29 cellular contexts compared by ENCODE assay signal in genomic region chr7:1364068-1364905, GRCh38.
"Had no signal": no experiment of that assay in that cellular context is flagged by ENCODE, and none has a peak within 500 bp of the region (broad histone marks: within the 10 kb centered on the region; RNA-seq: fewer than 3 reads in every experiment).

No MANE protein-coding gene starts in this region.

- H3K9me3 Mint-ChIP-seq: activated CD4-positive, alpha-beta T cell treated with anti-CD3 and anti-CD28 coated beads, Interleukin-2, amount 10 ng/mL, durations not matched to agents 24 days and 14 days; activated naive CD4-positive, alpha-beta T cell treated with anti-CD3 and anti-CD28 coated beads, Interleukin-2, amount 50 U/mL, for 72 hours; activated T-cell treated with anti-CD3 and anti-CD28 coated beads, Interleukin-2, amount 50 U/mL, for 24 hours; activated T-helper 17 cell treated with anti-CD3 and anti-CD28 coated beads, Interleukin-2, amount 50 U/mL, for 72 hours; central memory CD8-positive, alpha-beta T cell; effector memory CD8-positive, alpha-beta T cell; type B pancreatic cell had no signal

- H3K27me3 ChIP-seq: testis had no signal

- H3K4me1 Mint-ChIP-seq: activated T-helper 17 cell treated with anti-CD3 and anti-CD28 coated beads, Interleukin-2, amount 50 U/mL, for 72 hours; central memory CD8-positive, alpha-beta T cell had no signal

- H3K27ac ChIP-seq: adrenal gland, ascending aorta, colonic mucosa, dorsolateral prefrontal cortex, lower lobe of right lung, testis had no signal

- FAIRE-seq: endothelial cell of umbilical vein had no signal

- DNase-seq: activated CD4-positive, alpha-beta T cell treated with anti-CD3 and anti-CD28 coated beads, Interleukin-2, amount 10 ng/mL, durations not matched to agents 24 days and 14 days; activated CD8-positive, alpha-beta T cell treated with anti-CD3 and anti-CD28 coated beads, Interleukin-2, amount 10 ng/mL, durations not matched to agents 7 days and 5 days; activated T-cell treated with anti-CD3 and anti-CD28 coated beads, Interleukin-2, amount 50 U/mL, for 24 hours; adrenal gland; colonic mucosa; dorsolateral prefrontal cortex; effector memory CD8-positive, alpha-beta T cell; foreskin melanocyte; head of caudate nucleus; hypothalamus; left colon; lower lobe of right lung; mesendoderm; occipital lobe; stimulated activated CD4-positive, alpha-beta T cell treated with anti-CD3 and anti-CD28 coated beads, Interleukin-2, amount 100 ng/mL, for 48 hours; stimulated activated CD8-positive, alpha-beta memory T cell treated with anti-CD3 and anti-CD28 coated beads, Interleukin-4, amount 100 ng/mL, for 48 hours; stimulated activated naive B cell treated with anti-CD40 and anti-IgM and Interleukin-4, amounts not matched to agents 10 μg/mL and 1 μg/mL and 100 μg/mL, for 72 hours; SW 1271; T-helper 2 cell; testis had no signal

- ATAC-seq: activated CD4-positive, CD25-positive, alpha-beta regulatory T cell treated with anti-CD3 and anti-CD28 coated beads, Interleukin-2, amount 50 U/mL, for 24 hours; activated CD8-positive, alpha-beta T cell treated with anti-CD3 and anti-CD28 coated beads, Interleukin-2, amount 10 ng/mL, durations not matched to agents 7 days and 5 days; activated naive CD4-positive, alpha-beta T cell treated with anti-CD3 and anti-CD28 coated beads, Interleukin-2, amount 50 U/mL, for 72 hours; activated T-helper 17 cell treated with anti-CD3 and anti-CD28 coated beads, Interleukin-2, amount 50 U/mL, for 72 hours; effector memory CD8-positive, alpha-beta T cell; esophagus mucosa; left colon; lower lobe of right lung; mucosa of descending colon; stimulated activated naive B cell treated with anti-CD40 and anti-IgM and Interleukin-4, amounts not matched to agents 10 μg/mL and 1 μg/mL and 100 μg/mL, for 72 hours had no signal

- H3K4me1 ChIP-seq: adrenal gland, ascending aorta, colonic mucosa, testis had no signal

- H3K36me3 Mint-ChIP-seq: stimulated activated naive B cell treated with anti-CD40 and anti-IgM and Interleukin-4, amounts not matched to agents 10 μg/mL and 1 μg/mL and 100 μg/mL, for 72 hours; type B pancreatic cell had no signal

- H3K36me3 ChIP-seq: adrenal gland, ascending aorta, colonic mucosa, lower lobe of right lung had no signal

- H3K4me3 ChIP-seq: adrenal gland, ascending aorta, colonic mucosa, dorsolateral prefrontal cortex, lower lobe of right lung, mucosa of descending colon, testis had no signal

- H3K9me3 ChIP-seq: adrenal gland, ascending aorta, colonic mucosa, lower lobe of right lung, testis had no signal

- H3K4me3 Mint-ChIP-seq: activated CD4-positive, alpha-beta T cell treated with anti-CD3 and anti-CD28 coated beads, Interleukin-2, amount 10 ng/mL, durations not matched to agents 24 days and 14 days; activated CD8-positive, alpha-beta T cell treated with anti-CD3 and anti-CD28 coated beads, Interleukin-2, amount 10 ng/mL, durations not matched to agents 7 days and 5 days; activated T-cell treated with anti-CD3 and anti-CD28 coated beads, Interleukin-2, amount 50 U/mL, for 24 hours; activated T-helper 17 cell treated with anti-CD3 and anti-CD28 coated beads, Interleukin-2, amount 50 U/mL, for 72 hours; central memory CD8-positive, alpha-beta T cell; effector memory CD8-positive, alpha-beta T cell; stimulated activated naive B cell treated with anti-CD40 and anti-IgM and Interleukin-4, amounts not matched to agents 10 μg/mL and 1 μg/mL and 100 μg/mL, for 72 hours; type B pancreatic cell had no signal

- H3K27ac Mint-ChIP-seq: activated CD4-positive, alpha-beta T cell treated with anti-CD3 and anti-CD28 coated beads, Interleukin-2, amount 10 ng/mL, durations not matched to agents 24 days and 14 days; activated CD8-positive, alpha-beta T cell treated with anti-CD3 and anti-CD28 coated beads, Interleukin-2, amount 10 ng/mL, durations not matched to agents 7 days and 5 days; activated naive CD4-positive, alpha-beta T cell treated with anti-CD3 and anti-CD28 coated beads, Interleukin-2, amount 50 U/mL, for 72 hours; activated T-cell treated with anti-CD3 and anti-CD28 coated beads, Interleukin-2, amount 50 U/mL, for 24 hours; activated T-helper 17 cell treated with anti-CD3 and anti-CD28 coated beads, Interleukin-2, amount 50 U/mL, for 72 hours; effector memory CD8-positive, alpha-beta T cell; stimulated activated naive B cell treated with anti-CD40 and anti-IgM and Interleukin-4, amounts not matched to agents 10 μg/mL and 1 μg/mL and 100 μg/mL, for 72 hours; type B pancreatic cell had no signal
